ENCODE assay signal across 9 cellular contexts in the genomic region with DNA sequence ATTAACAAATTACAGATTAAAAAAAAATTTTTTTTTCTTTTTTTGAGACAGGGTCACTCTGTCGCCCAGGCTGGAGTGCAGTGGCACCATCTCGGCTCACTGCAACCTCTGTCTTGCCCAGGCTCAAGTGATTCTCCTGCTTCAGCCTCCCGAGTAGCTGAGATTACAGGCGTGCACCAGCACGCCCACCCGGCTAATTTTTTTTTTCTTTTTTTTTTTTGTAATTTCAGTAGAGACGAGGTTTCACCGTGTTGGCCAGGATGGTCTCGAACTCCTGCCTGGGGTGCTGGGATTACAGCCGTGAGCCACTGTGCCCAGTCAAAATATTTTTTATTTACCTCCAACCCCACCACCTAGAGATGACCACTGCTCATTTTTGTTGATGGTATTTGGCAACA. TPM values are rescaled to one million over a fixed set of nuclear protein-coding genes. Genes with fewer than 3 reads are reported as not detected.
DNase-seq lines count a peak whose midpoint lies in the region; ATAC-seq and TF ChIP-seq lines count a peak whose summit lies in the region.
"Had no signal": no experiment of that assay in that cellular context is flagged by ENCODE, and none has a peak within 500 bp of the region (broad histone marks: within the 10 kb centered on the region; RNA-seq: fewer than 3 reads in every experiment).

No MANE protein-coding gene starts in this region.

- H3K27me3 ChIP-seq in esophagus muscularis mucosa (peaks cover 0 to 4% (median 0%) of the 10 kb centered on the region in 4 donors), spleen (replicated peaks in 1 of 7) (peaks cover 0 to 76% (median 2%) of the 10 kb centered on the region in 7 donors)

- peak overlapping the region; percentile 65; the same call in 1 of the 2 replicates for H2AFZ ChIP-seq in OCI-LY7 (ENCODE audit: low read length)

- no TSS peak for BruUV-seq in OCI-LY7 (replicated peaks; lab: Mats Ljungman, UMichigan)

- no peak for ATAC-seq in stimulated activated memory B cell treated with anti-CD40 and anti-IgM and Interleukin-4, amounts not matched to agents 10 μg/mL and 1 μg/mL and 100 μg/mL, for 72 hours

- peaks cover 21% of the 10 kb centered on the region for H3K4me1 Mint-ChIP-seq in activated T-cell treated with anti-CD3 and anti-CD28 coated beads, Interleukin-2, amount 50 U/mL, for 24 hours (ENCODE audit: low read depth)
- H3K4me1 Mint-ChIP-seq in stimulated activated memory B cell treated with anti-CD40 and anti-IgM and Interleukin-4, amounts not matched to agents 10 μg/mL and 1 μg/mL and 100 μg/mL, for 72 hours = peaks cover 26% of the 10 kb centered on the region

- no peak for DNase-seq in activated T-cell treated with anti-CD3 and anti-CD28 coated beads, Interleukin-2, amount 50 U/mL, for 24 hours
- no peak for DNase-seq in activated T-cell treated with anti-CD3 and anti-CD28 coated beads for 4 hours
- DNase-seq in OCI-LY7 (ENCODE audit: low spot score) = no peak
- DNase-seq in esophagus muscularis mucosa (ENCODE audit: extremely low spot score) = no peak
- DNase-seq in activated effector memory CD4-positive, alpha-beta T cell treated with Interleukin-2 at 50 U/mL for 16 hours = no peak
- DNase-seq in pons (ENCODE audit: low spot score) = no peak
- DNase-seq in spleen = no peak

- no peak for TF ChIP-seq CTCF in OCI-LY7 (conservative IDR thresholded peaks at IDR 0.05; ENCODE audit: low read length)
- no peak for TF ChIP-seq CTCF in esophagus muscularis mucosa (IDR thresholded peaks at IDR 0.05)
- TF ChIP-seq CTCF in spleen (IDR thresholded peaks at IDR 0.05 in 8 of 11, conservative IDR thresholded peaks at IDR 0.05 in 3 of 11) = no peak

- TF ChIP-seq POLR2A in esophagus muscularis mucosa (IDR thresholded peaks at IDR 0.05; ENCODE audit: low read depth) (no peak), spleen (IDR thresholded peaks at IDR 0.05) (no peak)

- H3K4me2 ChIP-seq in OCI-LY7 (ENCODE audit: low read length) = peak overlapping the region; percentile 61; the same call in 1 of the 2 replicates

- H3K36me3 ChIP-seq in OCI-LY7 (ENCODE audit: insufficient read depth, low read length) (no peaks in the 10 kb centered on the region), esophagus muscularis mucosa (no peaks in the 10 kb centered on the region), spleen (no peaks in the 10 kb centered on the region)

- intact Hi-C loops in OCI-LY7 (cut with micrococcal nuclease; ENCODE audit: unreplicated experiment) (no loop called here), esophagus muscularis mucosa (cut with DNase I) (no loop called here), spleen (cut with DNase I; ENCODE audit: low total_unique reads) (loop anchor here (10.0 kb wide), 1 partner anchor 232 kb away; no protein-coding TSS in a partner anchor)

- H3K27ac Mint-ChIP-seq in activated T-cell treated with anti-CD3 and anti-CD28 coated beads, Interleukin-2, amount 50 U/mL, for 24 hours = no peak overlapping the region
- no peak overlapping the region for H3K27ac Mint-ChIP-seq in stimulated activated memory B cell treated with anti-CD40 and anti-IgM and Interleukin-4, amounts not matched to agents 10 μg/mL and 1 μg/mL and 100 μg/mL, for 72 hours

- H3K4me1 ChIP-seq in OCI-LY7 (ENCODE audit: insufficient read depth, low read length, poor library complexity, severe bottlenecking) = peaks cover 63% of the 10 kb centered on the region
- H3K4me1 ChIP-seq in esophagus muscularis mucosa = peaks cover 37 to 65% (median 56%) of the 10 kb centered on the region in 4 donors
- H3K4me1 ChIP-seq in spleen = peaks cover 29 to 90% (median 61%) of the 10 kb centered on the region in 6 donors

- POLR2A ChIA-PET in OCI-LY7 (lab: Charles Lee) = no interaction called here

- H3K79me2 ChIP-seq in OCI-LY7 (ENCODE audit: insufficient read depth, low read depth, low read length) = no peaks in the 10 kb centered on the region

- CTCF ChIA-PET in OCI-LY7 (lab: Charles Lee; ENCODE audit: unreplicated experiment) = no interaction called here

- H4K20me1 ChIP-seq in OCI-LY7 (ENCODE audit: insufficient read depth, low read length) = no peaks in the 10 kb centered on the region

- 77% methylated on average over 10 of the region's 10 CpGs for WGBS in esophagus muscularis mucosa
- 74 to 89% (median 84%) methylated on average over 10 of the region's 10 CpGs for WGBS in spleen, 5 donors

- TF ChIP-seq EP300 in esophagus muscularis mucosa (IDR thresholded peaks at IDR 0.05) = no peak

- no peaks in the 10 kb centered on the region for H3K9me3 Mint-ChIP-seq in activated T-cell treated with anti-CD3 and anti-CD28 coated beads, Interleukin-2, amount 50 U/mL, for 24 hours
- no peaks in the 10 kb centered on the region for H3K9me3 Mint-ChIP-seq in stimulated activated memory B cell treated with anti-CD40 and anti-IgM and Interleukin-4, amounts not matched to agents 10 μg/mL and 1 μg/mL and 100 μg/mL, for 72 hours

- peaks cover 22% of the 10 kb centered on the region for H3K27me3 Mint-ChIP-seq in activated T-cell treated with anti-CD3 and anti-CD28 coated beads, Interleukin-2, amount 50 U/mL, for 24 hours
- H3K27me3 Mint-ChIP-seq in stimulated activated memory B cell treated with anti-CD40 and anti-IgM and Interleukin-4, amounts not matched to agents 10 μg/mL and 1 μg/mL and 100 μg/mL, for 72 hours = peaks cover 57% of the 10 kb centered on the region

- peak overlapping the region; percentile 56 for H3K4me3 Mint-ChIP-seq in activated T-cell treated with anti-CD3 and anti-CD28 coated beads, Interleukin-2, amount 50 U/mL, for 24 hours
- H3K4me3 Mint-ChIP-seq in stimulated activated memory B cell treated with anti-CD40 and anti-IgM and Interleukin-4, amounts not matched to agents 10 μg/mL and 1 μg/mL and 100 μg/mL, for 72 hours = peak overlapping the region; percentile 47

- no peak overlapping the region for H3K4me3 ChIP-seq in OCI-LY7 (ENCODE audit: low read depth, low read length, poor library complexity, severe bottlenecking)
- H3K4me3 ChIP-seq in esophagus muscularis mucosa = peak overlapping the region; percentile 65 to 85 (median 70)
- peak overlapping the region in 4 of 8 donors; percentile 49 to 67 (median 54) for H3K4me3 ChIP-seq in spleen

- no peaks in the 10 kb centered on the region for H3K36me3 Mint-ChIP-seq in activated T-cell treated with anti-CD3 and anti-CD28 coated beads, Interleukin-2, amount 50 U/mL, for 24 hours (ENCODE audit: low read depth)
- no peaks in the 10 kb centered on the region for H3K36me3 Mint-ChIP-seq in stimulated activated memory B cell treated with anti-CD40 and anti-IgM and Interleukin-4, amounts not matched to agents 10 μg/mL and 1 μg/mL and 100 μg/mL, for 72 hours

- no peaks in the 10 kb centered on the region for H3K9me3 ChIP-seq in OCI-LY7 (ENCODE audit: low read length)
- H3K9me3 ChIP-seq in esophagus muscularis mucosa = no peaks in the 10 kb centered on the region
- H3K9me3 ChIP-seq in spleen = no peaks in the 10 kb centered on the region

- H3K9me2 ChIP-seq in OCI-LY7 (ENCODE audit: insufficient read depth, low read length) = no peaks in the 10 kb centered on the region

- H3K27ac ChIP-seq in OCI-LY7 (ENCODE audit: low read depth, low read length, poor library complexity, severe bottlenecking) (no peak overlapping the region), esophagus muscularis mucosa (replicated peaks in 1 of 4) (no peak overlapping the region), spleen (no peak overlapping the region)
- H3K27ac ChIP-seq: HL-60 had no signal

RNA-seq across cellular contexts. Expression of gene ACTG1, which starts 25.5 kb away (rescaled TPM):
- 2,245 and 2,707 TPM in 2 replicates for total RNA-seq in OCI-LY7 (2014; rRNA removed; shearing (Covaris generic))
- total RNA-seq in OCI-LY7 (2022) (2,459 and 2,894 TPM in 2 replicates), esophagus muscularis mucosa (1,000 to 10,000 TPM in 3 of 4 donors, 100 to 1,000 TPM in 1; 972 to 1,850 (median 1,126) TPM), spleen (1,000 to 10,000 TPM; 1,726 to 6,270 (median 2,803) TPM)
- polyA plus RNA-seq in spleen = 1,000 to 10,000 TPM; 1,119 to 1,902 (median 1,793) TPM

RNA-seq across cellular contexts. Expression of gene FSCN2, which starts 41.1 kb away (rescaled TPM):
- total RNA-seq in OCI-LY7 (2014; rRNA removed; shearing (Covaris generic)) = 1.3 and 1.6 TPM in 2 replicates
- total RNA-seq in OCI-LY7 (2022) (4.3 and 6.7 TPM in 2 replicates), esophagus muscularis mucosa (1 to 10 TPM; 1.2 to 2.4 (median 1.7) TPM), spleen (1 to 10 TPM; 1.2 to 4.0 (median 2.8) TPM)
- polyA plus RNA-seq in spleen = 1 to 10 TPM in 1 of 3 donors, under 1 TPM in 2; 0.41 to 2.6 (median 0.76) TPM
